ENCODE assay signal across 1 cellular context in genomic region chr2:40085786-40086185, GRCh38.
TF ChIP-seq lines count a peak whose summit lies in the region.

No MANE protein-coding gene starts in this region.

TF ChIP-seq in IMR-90, 13 proteins besides CTCF, POLR2A, EP300 and RAD21:
- TF ChIP-seq, protein P1, sequence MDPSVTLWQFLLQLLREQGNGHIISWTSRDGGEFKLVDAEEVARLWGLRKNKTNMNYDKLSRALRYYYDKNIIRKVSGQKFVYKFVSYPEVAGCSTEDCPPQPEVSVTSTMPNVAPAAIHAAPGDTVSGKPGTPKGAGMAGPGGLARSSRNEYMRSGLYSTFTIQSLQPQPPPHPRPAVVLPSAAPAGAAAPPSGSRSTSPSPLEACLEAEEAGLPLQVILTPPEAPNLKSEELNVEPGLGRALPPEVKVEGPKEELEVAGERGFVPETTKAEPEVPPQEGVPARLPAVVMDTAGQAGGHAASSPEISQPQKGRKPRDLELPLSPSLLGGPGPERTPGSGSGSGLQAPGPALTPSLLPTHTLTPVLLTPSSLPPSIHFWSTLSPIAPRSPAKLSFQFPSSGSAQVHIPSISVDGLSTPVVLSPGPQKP (IDR thresholded peaks at IDR 0.05; ENCODE audit: borderline replicate concordance, low read depth, low read length) = no peak
- TF ChIP-seq RCOR1 (IDR thresholded peaks at IDR 0.05; ENCODE audit: insufficient replicate concordance, low read length) (no peak), CHD1 (IDR thresholded peaks at IDR 0.05; ENCODE audit: low read depth, low read length) (no peak), MAFK (IDR thresholded peaks at IDR 0.05; ENCODE audit: low read depth, low read length) (no peak), MXI1 (IDR thresholded peaks at IDR 0.05; ENCODE audit: borderline replicate concordance, low read depth, low read length) (no peak), USF2 (IDR thresholded peaks at IDR 0.05; ENCODE audit: low read depth, low read length) (no peak), BHLHE40 (IDR thresholded peaks at IDR 0.05; ENCODE audit: low read depth, low read length) (no peak), CEBPB (IDR thresholded peaks at IDR 0.05; ENCODE audit: low read depth, low read length) (no peak), RFX5 (IDR thresholded peaks at IDR 0.05; ENCODE audit: low read depth, low read length) (no peak), SMC3 (IDR thresholded peaks at IDR 0.05; ENCODE audit: low read depth, low read length) (no peak)
